Comparison of ENCODE assay signal across 13 cellular contexts in genomic region chr12:91991397-91992187, GRCh38.
DNase-seq lines count a peak whose midpoint lies in the region; ATAC-seq, FAIRE-seq and TF ChIP-seq lines count a peak whose summit lies in the region.
"Had no signal": no experiment of that assay in that cellular context is flagged by ENCODE, and none has a peak within 500 bp of the region (broad histone marks: within the 10 kb centered on the region; RNA-seq: fewer than 3 reads in every experiment).

No MANE protein-coding gene starts in this region.

- H3K4me3 Mint-ChIP-seq in activated CD8-positive, alpha-beta T cell treated with anti-CD3 and anti-CD28 coated beads for 36 hours, result no peak overlapping the region
- H3K4me3 Mint-ChIP-seq in activated CD8-positive, alpha-beta T cell treated with anti-CD3 and anti-CD28 coated beads, Interleukin-2, amount 10 ng/mL, durations not matched to agents 7 days and 5 days, result no peak overlapping the region
- H3K4me3 Mint-ChIP-seq: brain; T-helper 1 cell treated with Interleukin-12 subunit alpha and Interleukin-12 subunit beta and Interleukin-4 antibody, amounts not matched to agents 30 μg/mL and 1 μg/mL, for 36 hours had no signal

- no peaks in the 10 kb centered on the region for H3K36me3 ChIP-seq in pancreas
- no peaks in the 10 kb centered on the region for H3K36me3 ChIP-seq in HAP-1 (replicated peaks)

- H3K4me1 ChIP-seq in pancreas (no peaks in the 10 kb centered on the region), HAP-1 (no peaks in the 10 kb centered on the region; the same call in 1 of the 2 replicates)

- no peaks in the 10 kb centered on the region for H3K27me3 ChIP-seq in pancreas
- H3K27me3 ChIP-seq in HAP-1 (ENCODE audit: low read depth), result no peaks in the 10 kb centered on the region

- no peak overlapping the region for H3K27ac Mint-ChIP-seq in activated CD8-positive, alpha-beta T cell treated with anti-CD3 and anti-CD28 coated beads for 36 hours
- no peak overlapping the region for H3K27ac Mint-ChIP-seq in activated CD8-positive, alpha-beta T cell treated with anti-CD3 and anti-CD28 coated beads, Interleukin-2, amount 10 ng/mL, durations not matched to agents 7 days and 5 days
- H3K27ac Mint-ChIP-seq: T-helper 1 cell treated with Interleukin-12 subunit alpha and Interleukin-12 subunit beta and Interleukin-4 antibody, amounts not matched to agents 30 μg/mL and 1 μg/mL, for 36 hours had no signal

- H3K27me3 Mint-ChIP-seq in activated CD8-positive, alpha-beta T cell treated with anti-CD3 and anti-CD28 coated beads for 36 hours, result no peaks in the 10 kb centered on the region
- no peaks in the 10 kb centered on the region for H3K27me3 Mint-ChIP-seq in activated CD8-positive, alpha-beta T cell treated with anti-CD3 and anti-CD28 coated beads, Interleukin-2, amount 10 ng/mL, durations not matched to agents 7 days and 5 days (ENCODE audit: low read depth)
- H3K27me3 Mint-ChIP-seq: brain had no signal

- H3K27ac ChIP-seq in pancreas, result no peak overlapping the region

- peaks cover 44% of the 10 kb centered on the region for H3K4me1 Mint-ChIP-seq in activated CD8-positive, alpha-beta T cell treated with anti-CD3 and anti-CD28 coated beads for 36 hours (ENCODE audit: low read depth)
- H3K4me1 Mint-ChIP-seq in activated CD8-positive, alpha-beta T cell treated with anti-CD3 and anti-CD28 coated beads, Interleukin-2, amount 10 ng/mL, durations not matched to agents 7 days and 5 days (ENCODE audit: low read depth), result peaks cover 6% of the 10 kb centered on the region

- FAIRE-seq in pancreas (lab: Jason Lieb, UNC), result no peak

- POLR2A ChIA-PET in activated CD8-positive, alpha-beta T cell treated with anti-CD3 and anti-CD28 coated beads for 36 hours (lab: Charles Lee), result no interaction called here
- POLR2A ChIA-PET in activated CD8-positive, alpha-beta T cell treated with anti-CD3 and anti-CD28 coated beads, Interleukin-2, amount 10 ng/mL, durations not matched to agents 7 days and 5 days (lab: Charles Lee), result interaction anchor here (1.0 kb wide), 1 partner anchor 154 kb away, joined by 3 read pairs; the partner anchor contains the start of gene BTG1

- intact Hi-C loops in activated CD8-positive, alpha-beta T cell treated with anti-CD3 and anti-CD28 coated beads for 36 hours (cut with micrococcal nuclease), result no loop called here
- intact Hi-C loops in pancreas (cut with DNase I), result no loop called here

- peaks cover 8% of the 10 kb centered on the region for H3K36me3 Mint-ChIP-seq in activated CD8-positive, alpha-beta T cell treated with anti-CD3 and anti-CD28 coated beads for 36 hours (ENCODE audit: low read depth)
- H3K36me3 Mint-ChIP-seq in activated CD8-positive, alpha-beta T cell treated with anti-CD3 and anti-CD28 coated beads, Interleukin-2, amount 10 ng/mL, durations not matched to agents 7 days and 5 days (ENCODE audit: low read depth), result no peaks in the 10 kb centered on the region
- H3K36me3 Mint-ChIP-seq: brain had no signal

- H3K4me3 ChIP-seq in pancreas, result no peak overlapping the region
- H3K4me3 ChIP-seq in HAP-1, result no peak overlapping the region

- 90 to 92% methylated on average over 1 of the region's 1 CpG for WGBS in pancreas, 2 donors

- no peak for DNase-seq in activated CD8-positive, alpha-beta T cell treated with anti-CD3 and anti-CD28 coated beads for 36 hours
- no peak for DNase-seq in activated CD8-positive, alpha-beta T cell treated with anti-CD3 and anti-CD28 coated beads, Interleukin-2, amount 10 ng/mL, durations not matched to agents 7 days and 5 days
- DNase-seq in central memory CD4-positive, alpha-beta T cell, result peak; percentile 47
- DNase-seq in pancreas, result no peak
- no peak for DNase-seq in HAP-1 (ENCODE audit: low spot score in 2 of 2)
- DNase-seq in activated gamma-delta T cell (lab: John Stamatoyannopoulos, UW), result no peak
- DNase-seq: KG1, left colon, NCI-H526 treated with DMSO at 0.1 percent for 48 hours had no signal

- peaks cover 5% of the 10 kb centered on the region for H3K9me3 Mint-ChIP-seq in activated CD8-positive, alpha-beta T cell treated with anti-CD3 and anti-CD28 coated beads for 36 hours
- no peaks in the 10 kb centered on the region for H3K9me3 Mint-ChIP-seq in activated CD8-positive, alpha-beta T cell treated with anti-CD3 and anti-CD28 coated beads, Interleukin-2, amount 10 ng/mL, durations not matched to agents 7 days and 5 days (ENCODE audit: insufficient read depth)
- H3K9me3 Mint-ChIP-seq: T-helper 1 cell treated with Interleukin-12 subunit alpha and Interleukin-12 subunit beta and Interleukin-4 antibody, amounts not matched to agents 30 μg/mL and 1 μg/mL, for 36 hours had no signal

- CTCF ChIA-PET in activated CD8-positive, alpha-beta T cell treated with anti-CD3 and anti-CD28 coated beads for 36 hours (lab: Charles Lee), result interaction anchor here (0.9 to 1.1 kb wide), 4 partner anchors 11 to 180 kb away, joined by 3 to 5 read pairs (median 4); no protein-coding TSS in a partner anchor
- CTCF ChIA-PET in activated CD8-positive, alpha-beta T cell treated with anti-CD3 and anti-CD28 coated beads, Interleukin-2, amount 10 ng/mL, durations not matched to agents 7 days and 5 days (lab: Charles Lee), result interaction anchor here (0.7 to 1.9 kb wide), 16 partner anchors 9 to 609 kb away, joined by 3 to 6 read pairs (median 4); partner anchors contain the start of gene BTG1

- H3K9me3 ChIP-seq in pancreas, result no peaks in the 10 kb centered on the region
- H3K9me3 ChIP-seq in HAP-1, result no peaks in the 10 kb centered on the region

- peak; percentile 30 for TF ChIP-seq CTCF in activated CD8-positive, alpha-beta T cell treated with anti-CD3 and anti-CD28 coated beads for 36 hours (IDR thresholded peaks at IDR 0.05)
- no peak for TF ChIP-seq CTCF in pancreas (IDR thresholded peaks at IDR 0.05)

- in situ Hi-C loops in HAP-1 (cut with MboI; ENCODE audit: low sequenced_read_pairs), result no loop called here

- peak; percentile 65 for ATAC-seq in activated CD8-positive, alpha-beta T cell treated with anti-CD3 and anti-CD28 coated beads for 36 hours
- no peak for ATAC-seq in activated CD8-positive, alpha-beta T cell treated with anti-CD3 and anti-CD28 coated beads, Interleukin-2, amount 10 ng/mL, durations not matched to agents 7 days and 5 days
- ATAC-seq in HG03565 (IDR thresholded peaks at IDR 0.05; ENCODE audit: unreplicated experiment) (peak; percentile 57), pancreas (peak in 3 of 4 donors; percentile 32 to 57 (median 48)), GM18511 (IDR thresholded peaks at IDR 0.05; ENCODE audit: unreplicated experiment) (no peak)
- ATAC-seq: left colon had no signal

Comparison
In these comparisons a context has a peak if more than half of its experiments do, and no peak if none do; other contexts are left out.
1. ATAC-seq: peak in activated CD8-positive, alpha-beta T cell treated with anti-CD3 and anti-CD28 coated beads for 36 hours (single experiment), HG03565 (single experiment) and pancreas (3 of 4); none in activated CD8-positive, alpha-beta T cell treated with anti-CD3 and anti-CD28 coated beads, Interleukin-2, amount 10 ng/mL, durations not matched to agents 7 days and 5 days (single experiment) and GM18511 (single experiment).